8 cellular contexts compared by ENCODE assay signal in the genomic region with DNA sequence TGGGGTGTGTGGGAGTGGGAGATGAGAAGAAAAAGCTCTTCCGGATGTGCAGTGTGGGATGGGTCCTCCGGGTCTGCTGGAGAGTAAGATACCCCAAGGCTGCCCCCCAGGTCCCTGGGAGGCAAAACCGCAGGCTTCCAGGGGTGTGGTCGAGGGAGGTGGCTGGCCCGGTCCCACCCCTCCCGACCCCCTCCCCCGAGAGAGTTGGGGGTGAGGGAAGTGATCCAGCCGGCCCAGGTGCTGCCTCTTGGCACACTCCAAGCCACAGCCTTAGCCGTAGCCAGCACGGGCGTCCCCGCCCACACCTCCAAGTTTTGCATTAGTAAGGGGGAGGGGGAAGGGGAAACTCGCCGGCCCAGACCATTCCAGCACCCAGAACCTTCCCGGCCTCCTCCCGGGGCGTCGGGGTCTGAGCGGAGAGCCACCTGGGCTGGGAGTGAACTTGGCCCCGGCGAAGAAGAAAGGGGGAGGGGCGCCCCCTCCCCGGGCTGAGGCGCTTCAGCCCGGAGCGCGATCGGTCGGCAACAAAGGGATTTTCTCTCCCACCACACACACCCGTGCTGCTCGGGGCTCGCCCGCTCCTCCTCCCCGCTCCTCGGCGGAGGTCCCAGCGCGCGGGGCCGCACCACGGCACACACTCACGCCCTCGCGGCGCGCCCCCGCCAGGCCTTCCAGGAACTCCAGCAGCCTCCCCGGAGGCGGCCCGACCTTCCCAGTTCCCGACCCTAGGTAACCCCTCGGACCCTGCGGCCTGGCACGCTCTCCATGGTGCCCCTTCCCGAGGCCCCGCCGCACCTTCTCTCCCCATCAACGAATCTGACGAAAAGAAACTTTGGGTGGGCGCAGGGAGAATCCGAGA. TPM values are rescaled to one million over a fixed set of nuclear protein-coding genes. Genes with fewer than 3 reads are reported as not detected.
A peak's percentile ranks its signal among the peaks of the same experiment; 100 is the strongest.
DNase-seq lines count a peak whose midpoint lies in the region; ATAC-seq and TF ChIP-seq lines count a peak whose summit lies in the region.

No MANE protein-coding gene starts in this region.

- 0 out of 3 replicates have a peak, but pooled peaks have one; percentile 15 for ATAC-seq in DND-41 (ENCODE audit: insufficient read depth, low read depth)
- peak; percentile 63 for ATAC-seq in omental fat pad (ENCODE audit: low FRiP score)
- ATAC-seq in GM21529 (IDR thresholded peaks at IDR 0.05; ENCODE audit: unreplicated experiment), result no peak
- ATAC-seq in HG02610 (IDR thresholded peaks at IDR 0.05; ENCODE audit: unreplicated experiment), result no peak

- H3K27ac ChIP-seq in DND-41 (ENCODE audit: low read length), result no peak overlapping the region
- peak overlapping the region in 2 of 4 donors; percentile 19 to 57 for H3K27ac ChIP-seq in Peyer's patch
- H3K27ac ChIP-seq in fibroblast of lung (ENCODE audit: insufficient read depth, low read length), result no peak overlapping the region

- H4K20me1 ChIP-seq in DND-41 (ENCODE audit: insufficient read depth, low read length) (peaks cover 92% of the 10 kb centered on the region), fibroblast of lung (ENCODE audit: control insufficient read depth, extremely low read depth, insufficient read depth, low read length) (no peaks in the 10 kb centered on the region)

- H3K79me2 ChIP-seq in DND-41 (ENCODE audit: insufficient read depth, low read length) (peaks cover 99% of the 10 kb centered on the region), fibroblast of lung (ENCODE audit: control insufficient read depth, insufficient read depth, low read length) (no peaks in the 10 kb centered on the region)

- H3K9me3 ChIP-seq in DND-41 (ENCODE audit: insufficient read depth, low read length, severe bottlenecking), result no peaks in the 10 kb centered on the region
- no peaks in the 10 kb centered on the region for H3K9me3 ChIP-seq in Peyer's patch
- H3K9me3 ChIP-seq in fibroblast of lung (ENCODE audit: control insufficient read depth, insufficient read depth, low read depth, low read length), result no peaks in the 10 kb centered on the region

- H3K9ac ChIP-seq in DND-41 (ENCODE audit: low read depth, low read length) (no peak overlapping the region), fibroblast of lung (ENCODE audit: insufficient read depth, low read length) (peak overlapping the region; percentile 37)

- no peak for TF ChIP-seq POLR2A in Peyer's patch (IDR thresholded peaks at IDR 0.05)

- no peak overlapping the region for H3K4me3 ChIP-seq in DND-41 (ENCODE audit: low read depth in 1 of 2, low read length in 2 of 2)
- peak overlapping the region; percentile 30 to 47 (median 44) for H3K4me3 ChIP-seq in Peyer's patch
- peak overlapping the region; percentile 26 to 53 (median 32) for H3K4me3 ChIP-seq in fibroblast of lung (replicated peaks in 1 of 4; ENCODE audit: control extremely low read depth in 1 of 4, insufficient read depth in 1 of 4, low read depth in 3 of 4, low read length in 4 of 4)

- no peak overlapping the region for H2AFZ ChIP-seq in DND-41 (ENCODE audit: low read depth, low read length)
- H2AFZ ChIP-seq in fibroblast of lung (ENCODE audit: low read length), result no peak overlapping the region

- H3K27me3 ChIP-seq in DND-41 (ENCODE audit: insufficient read depth, low read length, poor library complexity), result no peaks in the 10 kb centered on the region
- H3K27me3 ChIP-seq in Peyer's patch, result no peaks in the 10 kb centered on the region
- H3K27me3 ChIP-seq in fibroblast of lung (ENCODE audit: control insufficient read depth, insufficient read depth, low read length), result no peaks in the 10 kb centered on the region

- peaks cover 57% of the 10 kb centered on the region for H3K36me3 ChIP-seq in DND-41 (ENCODE audit: insufficient read depth, low read length)
- H3K36me3 ChIP-seq in Peyer's patch, result no peaks in the 10 kb centered on the region
- H3K36me3 ChIP-seq in fibroblast of lung (ENCODE audit: control insufficient read depth, insufficient read depth, low read length), result no peaks in the 10 kb centered on the region

- TF ChIP-seq CTCF in DND-41 (IDR thresholded peaks at IDR 0.05; ENCODE audit: borderline replicate concordance, extremely low read depth, low read length, poor library complexity, severe bottlenecking), result no peak
- TF ChIP-seq CTCF in Peyer's patch (IDR thresholded peaks at IDR 0.05), result no peak
- TF ChIP-seq CTCF in fibroblast of lung (conservative IDR thresholded peaks at IDR 0.05 in 1 of 2, IDR thresholded peaks at IDR 0.05 in 1 of 2; ENCODE audit: low read depth in 1 of 2, low read length in 2 of 2), result no peak
- no peak for TF ChIP-seq CTCF in omental fat pad (IDR thresholded peaks at IDR 0.05)

- no peak for DNase-seq in DND-41
- DNase-seq in Peyer's patch, result peak in 2 of 3 donors; percentile 38 to 58
- DNase-seq in fibroblast of lung (ENCODE audit: low read depth in 2 of 2), result no peak
- no peak for DNase-seq in omental fat pad (ENCODE audit: low spot score)
- DNase-seq in HuH-7 (ENCODE audit: low spot score), result no peak
- DNase-seq in activated CD8-positive, alpha-beta memory T cell treated with anti-CD3 and anti-CD28 coated beads for 24 hours, result no peak

- peaks cover 5% of the 10 kb centered on the region; the same call in 1 of the 2 replicates for H3K4me1 ChIP-seq in DND-41 (ENCODE audit: insufficient read depth, low read length)
- peaks cover 0 to 45% (median 5%) of the 10 kb centered on the region in 4 donors for H3K4me1 ChIP-seq in Peyer's patch
- peaks cover 28% of the 10 kb centered on the region for H3K4me1 ChIP-seq in fibroblast of lung (ENCODE audit: control insufficient read depth, extremely low read depth, insufficient read depth, low read length)

- H3K4me2 ChIP-seq in DND-41 (ENCODE audit: insufficient read depth, low read length) (no peak overlapping the region), fibroblast of lung (ENCODE audit: extremely low read depth, insufficient read depth, low read length) (peak overlapping the region; percentile 71)

RNA-seq across cellular contexts. Expression of gene BCOR, which starts 14.4 kb away (rescaled TPM):
- total RNA-seq in Peyer's patch (10 to 100 TPM; 19.8 to 32.2 (median 26.0) TPM), fibroblast of lung (4.9 and 5.8 TPM in 2 replicates), omental fat pad (10 to 100 TPM; 12.8 to 28.8 (median 18.6) TPM)
- polyA plus RNA-seq in fibroblast of lung, result 3.0 TPM in 2 replicates
- 5.6 and 6.4 TPM in 2 replicates for polyA plus RNA-seq in fibroblast of lung (2012)
- 10.6 and 15.2 TPM in 2 replicates for polyA minus RNA-seq in fibroblast of lung (ENCODE audit: low replicate concordance)

Comparison
In these comparisons a context has a peak if more than half of its experiments do, and no peak if none do; other contexts are left out.
1. ATAC-seq: peak in DND-41 (single experiment) and omental fat pad (single experiment); none in GM21529 (single experiment) and HG02610 (single experiment).
2. DNase-seq: peak in Peyer's patch (2 of 3); none in DND-41 (single experiment), fibroblast of lung (0 of 2), omental fat pad (single experiment), HuH-7 (single experiment) and activated CD8-positive, alpha-beta memory T cell treated with anti-CD3 and anti-CD28 coated beads for 24 hours (single experiment).
3. H3K4me3 ChIP-seq: peak in Peyer's patch (4 of 4) and fibroblast of lung (4 of 4); none in DND-41 (0 of 2).